Comparison of ENCODE assay signal across 23 cellular contexts in the genomic region with DNA sequence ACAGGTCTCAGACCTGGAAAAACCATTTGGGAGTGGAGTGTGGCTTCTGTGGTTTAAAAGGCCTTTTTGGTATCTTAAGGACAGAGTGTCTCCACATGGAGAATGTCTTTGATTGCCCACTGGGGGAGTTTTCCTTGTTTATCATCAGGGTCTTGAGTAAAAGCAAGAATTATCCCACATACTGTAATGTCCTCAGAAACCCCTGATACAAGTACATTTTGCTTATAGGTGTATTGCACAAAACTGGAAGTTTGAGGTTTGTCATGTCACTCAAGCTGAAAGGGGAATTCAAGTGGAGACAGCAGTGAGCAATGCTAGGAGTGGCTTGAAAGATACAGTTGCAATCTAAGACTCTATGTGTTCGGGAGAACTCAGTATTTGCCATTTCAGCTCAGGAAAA.
DNase-seq lines count a peak whose midpoint lies in the region; ATAC-seq lines count a peak whose summit lies in the region.
"Had no signal": no experiment of that assay in that cellular context is flagged by ENCODE, and none has a peak within 500 bp of the region (broad histone marks: within the 10 kb centered on the region; RNA-seq: fewer than 3 reads in every experiment).

No MANE protein-coding gene starts in this region.

- peak; percentile 21 for ATAC-seq in HG02870 (IDR thresholded peaks at IDR 0.05; ENCODE audit: unreplicated experiment)
- no peak for ATAC-seq in esophagus mucosa
- ATAC-seq: left cardiac atrium, right lobe of liver had no signal

- H3K4me3 ChIP-seq in GM08714 (ENCODE audit: low read length), result peak overlapping the region; percentile 58; the same call in 1 of the 2 replicates
- H3K4me3 ChIP-seq: coronary artery, right lobe of liver, tibial artery had no signal

- DNase-seq in OCI-M1 (lab: John Stamatoyannopoulos, UW) (peak; percentile 15), iris pigment epithelial cell (ENCODE audit: low read depth) (peak; percentile 68), NCI-H69 (lab: John Stamatoyannopoulos, UW) (no peak), middle frontal gyrus (ENCODE audit: extremely low spot score, low spot score) (no peak), A172 (ENCODE audit: low spot score) (no peak)
- DNase-seq: activated CD4-positive, alpha-beta T cell treated with anti-CD3 and anti-CD28 coated beads, Interleukin-2, amount 50 U/mL, for 48 hours; activated naive CD4-positive, alpha-beta T cell treated with anti-CD3 and anti-CD28 coated beads, Interleukin-2, amount 50 U/mL, for 16 hours; activated T-cell treated with anti-CD3 and anti-CD28 coated beads, Interleukin-2, amount 50 U/mL, for 24 hours; CD4-positive, alpha-beta T cell; DMS79 treated with DMSO at 0.1 percent for 48 hours; foreskin fibroblast; H7; left cardiac atrium; NCI-H1436 treated with DMSO at 0.1 percent for 48 hours; right lobe of liver; SHP77; stimulated activated naive CD4-positive, alpha-beta T cell treated with Interleukin-2 at 50 U/mL for 16 hours; tibial artery; WERI-Rb-1 had no signal

Comparison
In these comparisons a context has a peak if more than half of its experiments do, and no peak if none do; other contexts are left out.
1. DNase-seq: peak in OCI-M1 (single experiment) and iris pigment epithelial cell (single experiment); none in NCI-H69 (single experiment), middle frontal gyrus (single experiment) and A172 (single experiment).